Comparison of ENCODE assay signal across 1 cellular context in genomic region chr18:68944826-68945225, GRCh38.
TF ChIP-seq lines count a peak whose summit lies in the region.

No MANE protein-coding gene starts in this region.

TF ChIP-seq in IMR-90, 13 proteins besides CTCF, POLR2A, EP300 and RAD21 (continued from another document):
- TF ChIP-seq ELK1 (IDR thresholded peaks at IDR 0.05; ENCODE audit: borderline replicate concordance, low read depth, low read length) (no peak), FOS (IDR thresholded peaks at IDR 0.05; ENCODE audit: low read depth, low read length) (no peak)
